ENCODE assay signal across 8 cellular contexts in genomic region chr13:28059214-28059613, GRCh38. TPM values are rescaled to one million over a fixed set of nuclear protein-coding genes. Genes with fewer than 3 reads are reported as not detected.
DNase-seq lines count a peak whose midpoint lies in the region; ATAC-seq and TF ChIP-seq lines count a peak whose summit lies in the region.

No MANE protein-coding gene starts in this region.

- peak; percentile 21 for TF ChIP-seq CTCF in CD8-positive, alpha-beta T cell (IDR thresholded peaks at IDR 0.05)
- TF ChIP-seq CTCF in osteocyte (IDR thresholded peaks at IDR 0.05): peak; percentile 40
- no peak for TF ChIP-seq CTCF in coronary artery (IDR thresholded peaks at IDR 0.05)

- H3K4me3 ChIP-seq in CD8-positive, alpha-beta T cell (ENCODE audit: low read depth, low read length): no peak overlapping the region
- H3K4me3 ChIP-seq in coronary artery: no peak overlapping the region

- no peak overlapping the region for H3K4me3 Mint-ChIP-seq in CD8-positive, alpha-beta T cell
- no peak overlapping the region for H3K4me3 Mint-ChIP-seq in T-cell
- no peak overlapping the region for H3K4me3 Mint-ChIP-seq in osteocyte (ENCODE audit: unreplicated experiment)

- no peak for ATAC-seq in CD8-positive, alpha-beta T cell
- ATAC-seq in T-cell (replicated peaks in 1 of 4): no peak
- no peak for ATAC-seq in HG02840 (IDR thresholded peaks at IDR 0.05; ENCODE audit: low FRiP score, unreplicated experiment)

- no peaks in the 10 kb centered on the region for H3K27me3 ChIP-seq in CD8-positive, alpha-beta T cell (ENCODE audit: insufficient read depth, low read length)

- CTCF ChIA-PET in CD8-positive, alpha-beta T cell (lab: Charles Lee): no interaction called here
- CTCF ChIA-PET in HEK293T (lab: Yijun Ruan, JAX) (interaction anchor here (0.7 to 0.9 kb wide), 3 partner anchors 17 to 215 kb away, joined by 3 to 4 read pairs (median 3); no protein-coding TSS in a partner anchor), T-cell (lab: Charles Lee) (interaction anchor here (0.6 to 0.9 kb wide), 3 partner anchors 529 to 738 kb away, joined by 3 to 4 read pairs (median 3); no protein-coding TSS in a partner anchor)

- no peak overlapping the region for H3K27ac Mint-ChIP-seq in CD8-positive, alpha-beta T cell
- H3K27ac Mint-ChIP-seq in T-cell (no peak overlapping the region), osteocyte (ENCODE audit: unreplicated experiment) (no peak overlapping the region)

- no peaks in the 10 kb centered on the region for H3K4me1 ChIP-seq in CD8-positive, alpha-beta T cell (ENCODE audit: insufficient read depth, low read length)

- H3K36me3 Mint-ChIP-seq in CD8-positive, alpha-beta T cell: no peaks in the 10 kb centered on the region
- H3K36me3 Mint-ChIP-seq in T-cell (no peaks in the 10 kb centered on the region), osteocyte (ENCODE audit: unreplicated experiment) (no peaks in the 10 kb centered on the region)

- H3K27me3 Mint-ChIP-seq in CD8-positive, alpha-beta T cell (ENCODE audit: low read depth): peaks cover 18% of the 10 kb centered on the region
- H3K27me3 Mint-ChIP-seq in T-cell: peaks cover 21 to 22% of the 10 kb centered on the region in 2 donors
- H3K27me3 Mint-ChIP-seq in osteocyte (ENCODE audit: unreplicated experiment): peaks cover 19% of the 10 kb centered on the region

- POLR2A ChIA-PET in CD8-positive, alpha-beta T cell (lab: Charles Lee): no interaction called here
- POLR2A ChIA-PET in HEK293T (lab: Yijun Ruan, JAX) (no interaction called here), T-cell (lab: Charles Lee) (no interaction called here)

- H3K9me3 ChIP-seq in CD8-positive, alpha-beta T cell (ENCODE audit: low read length): no peaks in the 10 kb centered on the region

- H3K36me3 ChIP-seq in CD8-positive, alpha-beta T cell (ENCODE audit: insufficient read depth, low read length): no peaks in the 10 kb centered on the region

- intact Hi-C loops in CD8-positive, alpha-beta T cell (cut with DNase I, micrococcal nuclease): loop anchor here (1.0 to 10.0 kb wide), 3 partner anchors 78 to 737 kb away; partner anchors contain the start of gene PAN3 (in 1 of the 2)

- peak in 6 of 7 experiments; percentile 15 to 55 (median 37) for DNase-seq in CD8-positive, alpha-beta T cell
- peak; percentile 45 for DNase-seq in HEK293T (ENCODE audit: extremely low spot score)
- peak in 29 of 34 experiments; percentile 3 to 43 (median 14) for DNase-seq in T-cell
- peak; percentile 22 for DNase-seq in cerebellar cortex (ENCODE audit: low spot score)
- DNase-seq in osteocyte (ENCODE audit: extremely low spot score, unreplicated experiment): no peak
- DNase-seq in NCI-H1105 (lab: John Stamatoyannopoulos, UW): no peak
- no peak for DNase-seq in coronary artery (ENCODE audit: low spot score)

- no peaks in the 10 kb centered on the region for H3K9me3 Mint-ChIP-seq in CD8-positive, alpha-beta T cell
- no peaks in the 10 kb centered on the region for H3K9me3 Mint-ChIP-seq in T-cell
- H3K9me3 Mint-ChIP-seq in osteocyte (ENCODE audit: unreplicated experiment): no peaks in the 10 kb centered on the region

- H3K4me1 Mint-ChIP-seq in CD8-positive, alpha-beta T cell (ENCODE audit: low read depth): no peaks in the 10 kb centered on the region
- H3K4me1 Mint-ChIP-seq in T-cell: no peaks in the 10 kb centered on the region
- no peaks in the 10 kb centered on the region for H3K4me1 Mint-ChIP-seq in osteocyte (ENCODE audit: unreplicated experiment)

- no peak overlapping the region for H3K27ac ChIP-seq in CD8-positive, alpha-beta T cell (ENCODE audit: low read depth, low read length)
- no peak overlapping the region for H3K27ac ChIP-seq in coronary artery

TF ChIP-seq in HEK293T, 16 proteins besides CTCF, POLR2A, EP300 and RAD21:
- TF ChIP-seq TARDBP (IDR thresholded peaks at IDR 0.05) (no peak), BHLHE40 (IDR thresholded peaks at IDR 0.05; ENCODE audit: borderline replicate concordance) (no peak), LEF1 (IDR thresholded peaks at IDR 0.05; ENCODE audit: borderline replicate concordance) (no peak), ZNF384 (IDR thresholded peaks at IDR 0.05) (no peak), FOXM1 (IDR thresholded peaks at IDR 0.05; ENCODE audit: borderline replicate concordance) (no peak), SP1 (IDR thresholded peaks at IDR 0.05) (no peak), L3MBTL2 (conservative IDR thresholded peaks at IDR 0.05) (no peak), NFRKB (IDR thresholded peaks at IDR 0.05) (no peak), ARNT (IDR thresholded peaks at IDR 0.05) (no peak)
- TF ChIP-seq, protein P1, sequence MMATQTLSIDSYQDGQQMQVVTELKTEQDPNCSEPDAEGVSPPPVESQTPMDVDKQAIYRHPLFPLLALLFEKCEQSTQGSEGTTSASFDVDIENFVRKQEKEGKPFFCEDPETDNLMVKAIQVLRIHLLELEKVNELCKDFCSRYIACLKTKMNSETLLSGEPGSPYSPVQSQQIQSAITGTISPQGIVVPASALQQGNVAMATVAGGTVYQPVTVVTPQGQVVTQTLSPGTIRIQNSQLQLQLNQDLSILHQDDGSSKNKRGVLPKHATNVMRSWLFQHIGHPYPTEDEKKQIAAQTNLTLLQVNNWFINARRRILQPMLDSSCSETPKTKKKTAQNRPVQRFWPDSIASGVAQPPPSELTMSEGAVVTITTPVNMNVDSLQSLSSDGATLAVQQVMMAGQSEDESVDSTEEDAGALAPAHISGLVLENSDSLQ (IDR thresholded peaks at IDR 0.05): no peak

RNA-seq across cellular contexts. Expression of gene FLT3, which starts 41.2 kb away (rescaled TPM):
- not detected for total RNA-seq in CD8-positive, alpha-beta T cell
- total RNA-seq in T-cell (under 1 TPM; 0.13 to 0.48 (median 0.26) TPM), osteocyte (not detected in 2 replicates)

Comparison
In these comparisons a context has a peak if more than half of its experiments do, and no peak if none do; other contexts are left out.
1. DNase-seq: peak in CD8-positive, alpha-beta T cell (6 of 7), HEK293T (single experiment), T-cell (29 of 34) and cerebellar cortex (single experiment); none in osteocyte (single experiment), NCI-H1105 (single experiment) and coronary artery (single experiment).